Comparison of ENCODE assay signal across 8 cellular contexts in genomic region chr5:79133121-79133656, GRCh38. TPM values are rescaled to one million over a fixed set of nuclear protein-coding genes. Genes with fewer than 3 reads are reported as not detected.
DNase-seq lines count a peak whose midpoint lies in the region; ATAC-seq and TF ChIP-seq lines count a peak whose summit lies in the region.

No MANE protein-coding gene starts in this region.

- no peak for ATAC-seq in GM19455 (IDR thresholded peaks at IDR 0.05; ENCODE audit: unreplicated experiment)

- no peaks in the 10 kb centered on the region for H3K9me3 Mint-ChIP-seq in activated T-helper 2 cell treated with anti-CD3 and anti-CD28 coated beads, Interferon-gamma antibody, Interleukin-2, Interleukin-4, amounts not matched to agents 10 μg/mL and 5 μg/mL and 100 μg/mL, durations not matched to agents 14 hours and 24 hours and 36 hours
- H3K9me3 Mint-ChIP-seq in progenitor cell of endocrine pancreas (ENCODE audit: low read depth), result no peaks in the 10 kb centered on the region

- peak overlapping the region; percentile 28 for H3K4me3 Mint-ChIP-seq in activated T-helper 2 cell treated with anti-CD3 and anti-CD28 coated beads, Interferon-gamma antibody, Interleukin-2, Interleukin-4, amounts not matched to agents 10 μg/mL and 5 μg/mL and 100 μg/mL, durations not matched to agents 14 hours and 24 hours and 36 hours (ENCODE audit: low read depth)
- H3K4me3 Mint-ChIP-seq in progenitor cell of endocrine pancreas (ENCODE audit: low read depth), result peak overlapping the region; percentile 35

- no peak overlapping the region for H3K27ac Mint-ChIP-seq in activated T-helper 2 cell treated with anti-CD3 and anti-CD28 coated beads, Interferon-gamma antibody, Interleukin-2, Interleukin-4, amounts not matched to agents 10 μg/mL and 5 μg/mL and 100 μg/mL, durations not matched to agents 14 hours and 24 hours and 36 hours
- peak overlapping the region; percentile 82 for H3K27ac Mint-ChIP-seq in progenitor cell of endocrine pancreas

- H3K36me3 Mint-ChIP-seq in activated T-helper 2 cell treated with anti-CD3 and anti-CD28 coated beads, Interferon-gamma antibody, Interleukin-2, Interleukin-4, amounts not matched to agents 10 μg/mL and 5 μg/mL and 100 μg/mL, durations not matched to agents 14 hours and 24 hours and 36 hours (ENCODE audit: low read depth), result no peaks in the 10 kb centered on the region
- H3K36me3 Mint-ChIP-seq in progenitor cell of endocrine pancreas (ENCODE audit: insufficient read depth), result no peaks in the 10 kb centered on the region

- DNase-seq in NCI-H2196 (lab: John Stamatoyannopoulos, UW; ENCODE audit: unreplicated experiment) (peak; percentile 37), NCI-H2196 treated with DMSO at 0.1 percent for 48 hours (lab: John Stamatoyannopoulos, UW; ENCODE audit: unreplicated experiment) (no peak), NCI-H2029 treated with DMSO at 0.1 percent for 48 hours (lab: John Stamatoyannopoulos, UW) (peak; percentile 45), glomerular endothelial cell (ENCODE audit: extremely low read depth, low read depth, low spot score) (peak; percentile 34), progenitor cell of endocrine pancreas (ENCODE audit: low spot score, unreplicated experiment) (no peak)
- no peak for DNase-seq in activated T-helper 2 cell treated with anti-CD3 and anti-CD28 coated beads, Interferon-gamma antibody, Interleukin-2, Interleukin-4, amounts not matched to agents 10 μg/mL and 5 μg/mL and 100 μg/mL, durations not matched to agents 14 hours and 24 hours and 36 hours (ENCODE audit: low spot score)
- DNase-seq in activated CD4-positive, alpha-beta T cell treated with anti-CD3 and anti-CD28 coated beads for 1 hour, result no peak

- peak; percentile 61 for TF ChIP-seq CTCF in progenitor cell of endocrine pancreas (IDR thresholded peaks at IDR 0.05; ENCODE audit: unreplicated experiment)

- H3K27me3 Mint-ChIP-seq in activated T-helper 2 cell treated with anti-CD3 and anti-CD28 coated beads, Interferon-gamma antibody, Interleukin-2, Interleukin-4, amounts not matched to agents 10 μg/mL and 5 μg/mL and 100 μg/mL, durations not matched to agents 14 hours and 24 hours and 36 hours (ENCODE audit: low read depth), result peaks cover 3% of the 10 kb centered on the region
- peaks cover 8% of the 10 kb centered on the region for H3K27me3 Mint-ChIP-seq in progenitor cell of endocrine pancreas

- intact Hi-C loops in activated T-helper 2 cell treated with anti-CD3 and anti-CD28 coated beads, Interferon-gamma antibody, Interleukin-2, Interleukin-4, amounts not matched to agents 10 μg/mL and 5 μg/mL and 100 μg/mL, durations not matched to agents 14 hours and 24 hours and 36 hours (cut with micrococcal nuclease), result loop anchor here (1.0 to 10.0 kb wide), 5 partner anchors 108 to 722 kb away; no protein-coding TSS in a partner anchor

- peaks cover 8% of the 10 kb centered on the region for H3K4me1 Mint-ChIP-seq in activated T-helper 2 cell treated with anti-CD3 and anti-CD28 coated beads, Interferon-gamma antibody, Interleukin-2, Interleukin-4, amounts not matched to agents 10 μg/mL and 5 μg/mL and 100 μg/mL, durations not matched to agents 14 hours and 24 hours and 36 hours (ENCODE audit: low read depth)
- H3K4me1 Mint-ChIP-seq in progenitor cell of endocrine pancreas (ENCODE audit: low read depth), result peaks cover 11% of the 10 kb centered on the region

RNA-seq across cellular contexts. Expression of gene BHMT, which starts 21.6 kb away (rescaled TPM):
- total RNA-seq in activated T-helper 2 cell treated with anti-CD3 and anti-CD28 coated beads, Interferon-gamma antibody, Interleukin-2, Interleukin-4, amounts not matched to agents 10 μg/mL and 5 μg/mL and 100 μg/mL, durations not matched to agents 14 hours and 24 hours and 36 hours, result not detected in 2 replicates
- total RNA-seq in glomerular endothelial cell, result not detected in 2 replicates
- 1.2 and 1.4 TPM in 2 replicates for total RNA-seq in progenitor cell of endocrine pancreas

Comparison
In these comparisons a context has a peak if more than half of its experiments do, and no peak if none do; other contexts are left out.
1. DNase-seq: peak in NCI-H2196 (single experiment), NCI-H2029 treated with DMSO at 0.1 percent for 48 hours (single experiment) and glomerular endothelial cell (single experiment); none in NCI-H2196 treated with DMSO at 0.1 percent for 48 hours (single experiment), activated T-helper 2 cell treated with anti-CD3 and anti-CD28 coated beads, Interferon-gamma antibody, Interleukin-2, Interleukin-4, amounts not matched to agents 10 μg/mL and 5 μg/mL and 100 μg/mL, durations not matched to agents 14 hours and 24 hours and 36 hours (single experiment), progenitor cell of endocrine pancreas (single experiment) and activated CD4-positive, alpha-beta T cell treated with anti-CD3 and anti-CD28 coated beads for 1 hour (single experiment).